29 cellular contexts compared by ENCODE assay signal in the genomic region with DNA sequence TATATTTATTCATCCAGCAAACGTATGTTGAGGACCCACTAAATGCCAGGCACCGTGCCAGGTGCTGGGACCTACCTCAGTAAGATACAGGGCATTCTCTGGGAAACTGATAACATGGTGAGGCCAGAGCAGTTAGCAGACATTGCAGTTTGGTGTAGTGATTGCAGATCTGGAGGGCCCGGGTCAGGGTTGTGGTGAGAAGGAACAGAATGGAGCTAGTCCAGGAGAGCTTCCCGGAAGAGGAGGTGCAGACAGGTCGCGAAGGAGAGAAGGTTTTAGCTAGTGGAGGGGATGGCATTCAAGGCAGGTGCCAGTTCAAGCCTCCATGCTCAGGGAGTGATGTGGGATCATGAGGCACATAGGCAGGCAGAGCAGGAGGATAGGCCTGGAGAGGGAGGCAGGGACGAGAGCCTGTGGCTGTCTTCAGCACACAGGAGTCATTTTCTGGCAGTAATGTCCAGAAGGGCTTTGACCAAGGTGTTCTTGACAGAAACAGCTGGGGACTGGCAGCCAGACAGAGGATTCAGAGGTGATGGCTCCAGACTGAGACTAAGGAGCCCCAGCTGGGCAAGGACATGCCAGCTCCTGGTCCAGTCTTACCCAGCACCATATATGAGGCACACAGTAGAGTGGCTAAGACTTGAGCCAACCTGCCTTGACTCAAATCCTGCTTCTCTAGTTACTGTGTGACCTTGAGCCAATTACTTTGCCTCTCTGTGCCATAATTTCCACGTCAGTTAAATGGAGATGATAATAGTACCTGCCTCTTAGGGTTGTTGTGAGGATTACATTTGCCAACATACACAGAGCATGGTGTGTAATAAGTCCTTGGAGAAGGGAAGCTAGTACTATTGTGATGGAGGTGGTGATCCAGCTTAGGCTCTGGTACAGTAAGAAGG. TPM values are rescaled to one million over a fixed set of nuclear protein-coding genes. Genes with fewer than 3 reads are reported as not detected.
DNase-seq lines count a peak whose midpoint lies in the region; ATAC-seq and TF ChIP-seq lines count a peak whose summit lies in the region.
"Had no signal": no experiment of that assay in that cellular context is flagged by ENCODE, and none has a peak within 500 bp of the region (broad histone marks: within the 10 kb centered on the region; RNA-seq: fewer than 3 reads in every experiment).

No MANE protein-coding gene starts in this region.

- ATAC-seq in activated naive CD8-positive, alpha-beta T cell treated with anti-CD3 and anti-CD28 coated beads, Interleukin-2, amount 50 U/mL, for 24 hours = no peak
- ATAC-seq in stimulated activated naive B cell treated with anti-CD40 and anti-IgM and Interleukin-4, amounts not matched to agents 10 μg/mL and 1 μg/mL and 100 μg/mL, for 72 hours (replicated peaks) = no peak
- ATAC-seq: activated CD4-positive, CD25-positive, alpha-beta regulatory T cell treated with anti-CD3 and anti-CD28 coated beads, Interleukin-2, amount 50 U/mL, for 24 hours; activated T-cell treated with anti-CD3 and anti-CD28 coated beads, Interleukin-2, amount 50 U/mL, for 4 hours; sciatic nerve; stimulated activated memory B cell treated with anti-CD40 and anti-IgM and Interleukin-4, amounts not matched to agents 10 μg/mL and 1 μg/mL and 100 μg/mL, for 72 hours had no signal

- peaks cover 23% of the 10 kb centered on the region for H3K79me2 ChIP-seq in PC-9 (ENCODE audit: low read depth)

- no peak overlapping the region; the same call in 1 of the 2 replicates for H3K4me2 ChIP-seq in PC-9

- H3K27ac ChIP-seq in PC-9 = peak overlapping the region; percentile 100; the same call in 1 of the 2 replicates
- H3K27ac ChIP-seq: C4-2B, coronary artery, esophagus muscularis mucosa, Peyer's patch, suprapubic skin had no signal

- peak overlapping the region; percentile 1 for H3K27ac Mint-ChIP-seq in activated naive CD8-positive, alpha-beta T cell
- H3K27ac Mint-ChIP-seq in activated naive CD8-positive, alpha-beta T cell treated with anti-CD3 and anti-CD28 coated beads, Interleukin-2, amount 50 U/mL, for 24 hours = no peak overlapping the region
- no peak overlapping the region for H3K27ac Mint-ChIP-seq in glutamatergic neuron (ENCODE audit: unreplicated experiment)
- peak overlapping the region; percentile 47 for H3K27ac Mint-ChIP-seq in stimulated activated naive B cell treated with anti-CD40 and anti-IgM and Interleukin-4, amounts not matched to agents 10 μg/mL and 1 μg/mL and 100 μg/mL, for 72 hours
- no peak overlapping the region for H3K27ac Mint-ChIP-seq in activated T-helper 2 cell treated with anti-CD3 and anti-CD28 coated beads, Interferon-gamma antibody, Interleukin-2, Interleukin-4, amounts not matched to agents 10 μg/mL and 5 μg/mL and 100 μg/mL, durations not matched to agents 14 hours and 24 hours and 36 hours
- H3K27ac Mint-ChIP-seq: IgD-negative memory B cell; stimulated activated memory B cell treated with anti-CD40 and anti-IgM and Interleukin-4, amounts not matched to agents 10 μg/mL and 1 μg/mL and 100 μg/mL, for 72 hours had no signal

- H3K4me3 Mint-ChIP-seq in activated naive CD8-positive, alpha-beta T cell = no peak overlapping the region
- H3K4me3 Mint-ChIP-seq in activated naive CD8-positive, alpha-beta T cell treated with anti-CD3 and anti-CD28 coated beads, Interleukin-2, amount 50 U/mL, for 24 hours = no peak overlapping the region
- H3K4me3 Mint-ChIP-seq in glutamatergic neuron (ENCODE audit: unreplicated experiment) = peak overlapping the region; percentile 12
- H3K4me3 Mint-ChIP-seq in stimulated activated naive B cell treated with anti-CD40 and anti-IgM and Interleukin-4, amounts not matched to agents 10 μg/mL and 1 μg/mL and 100 μg/mL, for 72 hours = no peak overlapping the region
- no peak overlapping the region for H3K4me3 Mint-ChIP-seq in activated T-helper 2 cell treated with anti-CD3 and anti-CD28 coated beads, Interferon-gamma antibody, Interleukin-2, Interleukin-4, amounts not matched to agents 10 μg/mL and 5 μg/mL and 100 μg/mL, durations not matched to agents 14 hours and 24 hours and 36 hours (ENCODE audit: low read depth)
- H3K4me3 Mint-ChIP-seq: activated T-cell treated with anti-CD3 and anti-CD28 coated beads, Interleukin-2, amount 50 U/mL, for 4 hours; H9; stimulated activated memory B cell treated with anti-CD40 and anti-IgM and Interleukin-4, amounts not matched to agents 10 μg/mL and 1 μg/mL and 100 μg/mL, for 72 hours had no signal

- peaks cover 39% of the 10 kb centered on the region for H3K4me1 ChIP-seq in PC-9 (replicated peaks; ENCODE audit: insufficient read depth)
- H3K4me1 ChIP-seq: suprapubic skin had no signal

- no peak overlapping the region for H3K4me3 ChIP-seq in PC-9
- H3K4me3 ChIP-seq: coronary artery, esophagus muscularis mucosa, Peyer's patch, suprapubic skin had no signal

- POLR2A ChIA-PET in PC-9 (lab: Charles Lee; ENCODE audit: unreplicated experiment) = no interaction called here

- no peaks in the 10 kb centered on the region for H3K27me3 Mint-ChIP-seq in activated naive CD8-positive, alpha-beta T cell
- no peaks in the 10 kb centered on the region for H3K27me3 Mint-ChIP-seq in activated naive CD8-positive, alpha-beta T cell treated with anti-CD3 and anti-CD28 coated beads, Interleukin-2, amount 50 U/mL, for 24 hours
- H3K27me3 Mint-ChIP-seq in glutamatergic neuron (ENCODE audit: unreplicated experiment) = peaks cover 8% of the 10 kb centered on the region
- no peaks in the 10 kb centered on the region for H3K27me3 Mint-ChIP-seq in stimulated activated naive B cell treated with anti-CD40 and anti-IgM and Interleukin-4, amounts not matched to agents 10 μg/mL and 1 μg/mL and 100 μg/mL, for 72 hours
- no peaks in the 10 kb centered on the region for H3K27me3 Mint-ChIP-seq in activated T-helper 2 cell treated with anti-CD3 and anti-CD28 coated beads, Interferon-gamma antibody, Interleukin-2, Interleukin-4, amounts not matched to agents 10 μg/mL and 5 μg/mL and 100 μg/mL, durations not matched to agents 14 hours and 24 hours and 36 hours (ENCODE audit: low read depth)
- H3K27me3 Mint-ChIP-seq: IgD-negative memory B cell; stimulated activated memory B cell treated with anti-CD40 and anti-IgM and Interleukin-4, amounts not matched to agents 10 μg/mL and 1 μg/mL and 100 μg/mL, for 72 hours had no signal

- CTCF ChIA-PET in PC-9 (lab: Charles Lee) = interaction anchor here (0.7 kb wide), 1 partner anchor 254 kb away, joined by 5 read pairs; no protein-coding TSS in a partner anchor

- no peak for DNase-seq in activated naive CD8-positive, alpha-beta T cell treated with anti-CD3 and anti-CD28 coated beads, Interleukin-2, amount 50 U/mL, for 24 hours
- no peak for DNase-seq in PC-9
- no peak for DNase-seq in glutamatergic neuron
- no peak for DNase-seq in stimulated activated naive B cell treated with anti-CD40 and anti-IgM and Interleukin-4, amounts not matched to agents 10 μg/mL and 1 μg/mL and 100 μg/mL, for 72 hours
- no peak for DNase-seq in activated T-helper 2 cell treated with anti-CD3 and anti-CD28 coated beads, Interferon-gamma antibody, Interleukin-2, Interleukin-4, amounts not matched to agents 10 μg/mL and 5 μg/mL and 100 μg/mL, durations not matched to agents 14 hours and 24 hours and 36 hours (ENCODE audit: low spot score)
- no peak for DNase-seq in SHP77 (lab: John Stamatoyannopoulos, UW)
- DNase-seq: activated CD8-positive, alpha-beta memory T cell treated with anti-CD3 and anti-CD28 coated beads for 24 hours; activated naive CD4-positive, alpha-beta T cell treated with Interleukin-2 at 50 U/mL for 16 hours; activated T-cell treated with anti-CD3 and anti-CD28 coated beads, Interleukin-2, amount 50 U/mL, for 4 hours; anterior cingulate cortex; DMS 273 treated with DMSO at 0.1 percent for 48 hours; foreskin melanocyte; H9; NCI-H1105; NCI-H2029; NCI-H526; Peyer's patch; SIG-M5; stimulated activated CD4-positive, alpha-beta T cell treated with anti-CD3 and anti-CD28 coated beads, Interleukin-12 subunit alpha, Interleukin-12 subunit beta, amount 100 ng/mL, for 4 hours; stimulated activated CD4-positive, alpha-beta T cell treated with anti-CD3 and anti-CD28 coated beads, Interleukin-4, amount 100 ng/mL, for 24 hours had no signal

- no peaks in the 10 kb centered on the region for H3K27me3 ChIP-seq in PC-9 (ENCODE audit: insufficient read depth, low read depth)
- H3K27me3 ChIP-seq: esophagus muscularis mucosa, Peyer's patch, suprapubic skin had no signal

- intact Hi-C loops in PC-9 (cut with micrococcal nuclease; ENCODE audit: unreplicated experiment) = no loop called here
- intact Hi-C loops in activated T-helper 2 cell treated with anti-CD3 and anti-CD28 coated beads, Interferon-gamma antibody, Interleukin-2, Interleukin-4, amounts not matched to agents 10 μg/mL and 5 μg/mL and 100 μg/mL, durations not matched to agents 14 hours and 24 hours and 36 hours (cut with micrococcal nuclease) = no loop called here

- H2AFZ ChIP-seq in PC-9 = no peak overlapping the region

- no peak for TF ChIP-seq CTCF in PC-9 (conservative IDR thresholded peaks at IDR 0.05)
- TF ChIP-seq CTCF in glutamatergic neuron (IDR thresholded peaks at IDR 0.05; ENCODE audit: partially characterized antibody, unreplicated experiment) = no peak

- peaks cover 27% of the 10 kb centered on the region for H3F3A ChIP-seq in PC-9 (ENCODE audit: insufficient read depth, low read depth)

- H3K36me3 Mint-ChIP-seq in activated naive CD8-positive, alpha-beta T cell = no peaks in the 10 kb centered on the region
- H3K36me3 Mint-ChIP-seq in activated naive CD8-positive, alpha-beta T cell treated with anti-CD3 and anti-CD28 coated beads, Interleukin-2, amount 50 U/mL, for 24 hours (ENCODE audit: low read depth) = no peaks in the 10 kb centered on the region
- H3K36me3 Mint-ChIP-seq in glutamatergic neuron (ENCODE audit: unreplicated experiment) = no peaks in the 10 kb centered on the region
- H3K36me3 Mint-ChIP-seq in stimulated activated naive B cell treated with anti-CD40 and anti-IgM and Interleukin-4, amounts not matched to agents 10 μg/mL and 1 μg/mL and 100 μg/mL, for 72 hours = peaks cover 0 to 4% of the 10 kb centered on the region in 2 donors
- no peaks in the 10 kb centered on the region for H3K36me3 Mint-ChIP-seq in activated T-helper 2 cell treated with anti-CD3 and anti-CD28 coated beads, Interferon-gamma antibody, Interleukin-2, Interleukin-4, amounts not matched to agents 10 μg/mL and 5 μg/mL and 100 μg/mL, durations not matched to agents 14 hours and 24 hours and 36 hours (ENCODE audit: low read depth)

- H3K36me3 ChIP-seq in PC-9 (ENCODE audit: low read depth) = no peaks in the 10 kb centered on the region
- H3K36me3 ChIP-seq: esophagus muscularis mucosa, Peyer's patch, suprapubic skin had no signal

- no peaks in the 10 kb centered on the region for H3K9me2 ChIP-seq in PC-9 (ENCODE audit: insufficient read depth)

- H3K4me1 Mint-ChIP-seq in activated naive CD8-positive, alpha-beta T cell (ENCODE audit: low read depth) = peaks cover 17% of the 10 kb centered on the region
- H3K4me1 Mint-ChIP-seq in activated naive CD8-positive, alpha-beta T cell treated with anti-CD3 and anti-CD28 coated beads, Interleukin-2, amount 50 U/mL, for 24 hours = peaks cover 19% of the 10 kb centered on the region
- peaks cover 33% of the 10 kb centered on the region for H3K4me1 Mint-ChIP-seq in glutamatergic neuron (ENCODE audit: low read depth, unreplicated experiment)
- peaks cover 17 to 21% of the 10 kb centered on the region in 2 donors for H3K4me1 Mint-ChIP-seq in stimulated activated naive B cell treated with anti-CD40 and anti-IgM and Interleukin-4, amounts not matched to agents 10 μg/mL and 1 μg/mL and 100 μg/mL, for 72 hours
- peaks cover 8% of the 10 kb centered on the region for H3K4me1 Mint-ChIP-seq in activated T-helper 2 cell treated with anti-CD3 and anti-CD28 coated beads, Interferon-gamma antibody, Interleukin-2, Interleukin-4, amounts not matched to agents 10 μg/mL and 5 μg/mL and 100 μg/mL, durations not matched to agents 14 hours and 24 hours and 36 hours (ENCODE audit: low read depth)

- H3K9me3 Mint-ChIP-seq in activated naive CD8-positive, alpha-beta T cell (ENCODE audit: low read depth) = no peaks in the 10 kb centered on the region
- no peaks in the 10 kb centered on the region for H3K9me3 Mint-ChIP-seq in activated naive CD8-positive, alpha-beta T cell treated with anti-CD3 and anti-CD28 coated beads, Interleukin-2, amount 50 U/mL, for 24 hours
- H3K9me3 Mint-ChIP-seq in glutamatergic neuron (ENCODE audit: unreplicated experiment) = peaks cover 7% of the 10 kb centered on the region
- H3K9me3 Mint-ChIP-seq in stimulated activated naive B cell treated with anti-CD40 and anti-IgM and Interleukin-4, amounts not matched to agents 10 μg/mL and 1 μg/mL and 100 μg/mL, for 72 hours = no peaks in the 10 kb centered on the region
- no peaks in the 10 kb centered on the region for H3K9me3 Mint-ChIP-seq in activated T-helper 2 cell treated with anti-CD3 and anti-CD28 coated beads, Interferon-gamma antibody, Interleukin-2, Interleukin-4, amounts not matched to agents 10 μg/mL and 5 μg/mL and 100 μg/mL, durations not matched to agents 14 hours and 24 hours and 36 hours
- H3K9me3 Mint-ChIP-seq: activated T-cell treated with anti-CD3 and anti-CD28 coated beads, Interleukin-2, amount 50 U/mL, for 4 hours; H9; IgD-negative memory B cell; stimulated activated memory B cell treated with anti-CD40 and anti-IgM and Interleukin-4, amounts not matched to agents 10 μg/mL and 1 μg/mL and 100 μg/mL, for 72 hours had no signal

- no peaks in the 10 kb centered on the region for H3K9me3 ChIP-seq in PC-9 (ENCODE audit: insufficient read depth, low read depth)
- H3K9me3 ChIP-seq: esophagus muscularis mucosa, Peyer's patch, suprapubic skin had no signal

- no peaks in the 10 kb centered on the region for H4K20me1 ChIP-seq in PC-9 (ENCODE audit: insufficient read depth)

- no TSS peak for BruUV-seq in PC-9 (replicated peaks; lab: Mats Ljungman, UMichigan)

RNA-seq across cellular contexts. Expression of a gene that starts 48.3 kb away (rescaled TPM):
- total RNA-seq in PC-9 (2021) (6.9 and 9.6 TPM in 2 replicates), glutamatergic neuron (ENCODE audit: unreplicated experiment) (33.4 TPM)
- 20.6 and 21.1 TPM in 2 replicates for total RNA-seq in activated T-helper 2 cell treated with anti-CD3 and anti-CD28 coated beads, Interferon-gamma antibody, Interleukin-2, Interleukin-4, amounts not matched to agents 10 μg/mL and 5 μg/mL and 100 μg/mL, durations not matched to agents 14 hours and 24 hours and 36 hours

Comparison
In these comparisons a context has a peak if more than half of its experiments do, and no peak if none do; other contexts are left out.
1. H3K27ac Mint-ChIP-seq: peak in activated naive CD8-positive, alpha-beta T cell (single experiment) and stimulated activated naive B cell treated with anti-CD40 and anti-IgM and Interleukin-4, amounts not matched to agents 10 μg/mL and 1 μg/mL and 100 μg/mL, for 72 hours (single experiment); none in activated naive CD8-positive, alpha-beta T cell treated with anti-CD3 and anti-CD28 coated beads, Interleukin-2, amount 50 U/mL, for 24 hours (single experiment), glutamatergic neuron (single experiment) and activated T-helper 2 cell treated with anti-CD3 and anti-CD28 coated beads, Interferon-gamma antibody, Interleukin-2, Interleukin-4, amounts not matched to agents 10 μg/mL and 5 μg/mL and 100 μg/mL, durations not matched to agents 14 hours and 24 hours and 36 hours (single experiment).